Comparison of ENCODE assay signal across 28 cellular contexts in the genomic region with DNA sequence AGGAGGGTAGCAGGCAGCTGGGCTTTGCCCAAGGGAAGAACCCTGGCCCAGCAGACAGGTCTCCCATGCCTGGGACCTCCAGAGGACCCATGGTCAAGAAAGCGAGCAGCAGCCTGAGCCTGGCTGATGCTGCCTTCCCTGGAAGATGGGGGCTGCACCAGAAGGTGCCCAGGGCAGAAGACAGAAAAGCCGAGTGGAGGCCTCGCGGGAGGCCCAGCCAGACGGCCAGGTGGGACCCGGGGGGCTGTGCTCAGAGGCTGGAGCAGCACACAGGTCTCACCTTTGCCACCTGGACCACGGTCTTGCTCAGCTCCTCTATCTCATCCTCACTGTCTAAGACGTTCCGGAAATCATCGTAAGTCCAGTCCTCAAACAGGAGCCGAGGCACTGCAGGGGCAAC.
"Had no signal": no experiment of that assay in that cellular context is flagged by ENCODE, and none has a peak within 500 bp of the region (broad histone marks: within the 10 kb centered on the region; RNA-seq: fewer than 3 reads in every experiment).

No MANE protein-coding gene starts in this region.

- ATAC-seq: effector memory CD8-positive, alpha-beta T cell; esophagus mucosa; foreskin keratinocyte; gastrocnemius medialis; gastroesophageal sphincter; heart left ventricle; heart right ventricle had no signal

- FAIRE-seq: colon, endometrium, endothelial cell of umbilical vein, frontal cortex had no signal

- H3K27ac ChIP-seq: colonic mucosa, coronary artery, epithelial cell of prostate, esophagus muscularis mucosa, esophagus squamous epithelium, foreskin keratinocyte, gastrocnemius medialis, gastroesophageal sphincter, heart left ventricle, heart right ventricle had no signal

- H3K27me3 ChIP-seq: colonic mucosa, dorsolateral prefrontal cortex, esophagus muscularis mucosa, esophagus squamous epithelium, foreskin keratinocyte, gastrocnemius medialis, gastroesophageal sphincter, heart left ventricle, heart right ventricle had no signal

- H3K9me3 ChIP-seq: colonic mucosa, esophagus muscularis mucosa, esophagus squamous epithelium, gastrocnemius medialis, gastroesophageal sphincter, heart left ventricle, heart right ventricle had no signal

- H3K4me3 ChIP-seq: colonic mucosa, coronary artery, dorsolateral prefrontal cortex, esophagus muscularis mucosa, esophagus squamous epithelium, gastrocnemius medialis, gastroesophageal sphincter, heart left ventricle, heart right ventricle had no signal

- DNase-seq: colonic mucosa; cortex of kidney; dermis blood vessel endothelial cell; dorsolateral prefrontal cortex; effector CD4-positive, alpha-beta T cell; effector CD8-positive, alpha-beta T cell; effector memory CD4-positive, alpha-beta T cell; effector memory CD8-positive, alpha-beta T cell; endodermal cell; erythroblast; esophagus squamous epithelium; foreskin fibroblast; foreskin keratinocyte; foreskin melanocyte; gastrocnemius medialis; glutamatergic neuron; head of caudate nucleus; heart left ventricle; heart right ventricle had no signal

- H3K4me1 ChIP-seq: colonic mucosa, esophagus squamous epithelium, foreskin keratinocyte, gastrocnemius medialis, heart left ventricle, heart right ventricle had no signal
